In genomic region chr6:31771992-31772358, GRCh38 we compare ENCODE assay signal across 16 cellular contexts. TPM values are rescaled to one million over a fixed set of nuclear protein-coding genes. Genes with fewer than 3 reads are reported as not detected.
A peak's percentile ranks its signal among the peaks of the same experiment; 100 is the strongest.
DNase-seq lines count a peak whose midpoint lies in the region; ATAC-seq and TF ChIP-seq lines count a peak whose summit lies in the region.
"Had no signal": no experiment of that assay in that cellular context is flagged by ENCODE, and none has a peak within 500 bp of the region (broad histone marks: within the 10 kb centered on the region; RNA-seq: fewer than 3 reads in every experiment).

No MANE protein-coding gene starts in this region.

- no peaks in the 10 kb centered on the region for H3K9me3 ChIP-seq in hepatocyte (ENCODE audit: low read depth)
- H3K9me3 ChIP-seq: transverse colon had no signal

- WGBS in hepatocyte (ENCODE audit: low lambda C conversion rate, missing lambda C conversion rate), result 89% methylated on average over 4 of the region's 4 CpGs

- no peak overlapping the region for H3K4me3 Mint-ChIP-seq in activated T-cell treated with anti-CD3 and anti-CD28 coated beads, Interleukin-2, amount 50 U/mL, for 24 hours
- no peak overlapping the region for H3K4me3 Mint-ChIP-seq in activated T-helper 1 cell treated with anti-CD3 and anti-CD28 coated beads, Interleukin-12 subunit alpha, Interleukin-12 subunit beta, Interleukin-2, Interleukin-4 antibody, amounts not matched to agents 30 ng/mL and 10 ng/mL and 1 ng/mL, durations not matched to agents 14 hours and 24 hours and 36 hours
- H3K4me3 Mint-ChIP-seq: endodermal cell had no signal

- no peak for ATAC-seq in foreskin keratinocyte

- no peak overlapping the region for H3K4me2 ChIP-seq in hepatocyte
- H3K4me2 ChIP-seq: smooth muscle cell had no signal

- H3K9me2 ChIP-seq in hepatocyte (replicated peaks; ENCODE audit: insufficient read depth), result no peaks in the 10 kb centered on the region

- no peaks in the 10 kb centered on the region for H3K27me3 Mint-ChIP-seq in activated T-cell treated with anti-CD3 and anti-CD28 coated beads, Interleukin-2, amount 50 U/mL, for 24 hours
- no peaks in the 10 kb centered on the region for H3K27me3 Mint-ChIP-seq in activated T-helper 1 cell treated with anti-CD3 and anti-CD28 coated beads, Interleukin-12 subunit alpha, Interleukin-12 subunit beta, Interleukin-2, Interleukin-4 antibody, amounts not matched to agents 30 ng/mL and 10 ng/mL and 1 ng/mL, durations not matched to agents 14 hours and 24 hours and 36 hours (ENCODE audit: insufficient read depth)

- peak; percentile 60 for DNase-seq in activated T-cell treated with anti-CD3 and anti-CD28 coated beads, Interleukin-2, amount 50 U/mL, for 24 hours
- DNase-seq in activated T-cell treated with anti-CD3 and anti-CD28 coated beads, Interleukin-2, amount 50 U/mL, for 1 hour, result no peak
- DNase-seq in H7, result peak; percentile 6
- no peak for DNase-seq in activated T-helper 1 cell treated with anti-CD3 and anti-CD28 coated beads, Interleukin-12 subunit alpha, Interleukin-12 subunit beta, Interleukin-2, Interleukin-4 antibody, amounts not matched to agents 30 ng/mL and 10 ng/mL and 1 ng/mL, durations not matched to agents 14 hours and 24 hours and 36 hours (ENCODE audit: low spot score)
- peak; percentile 29 for DNase-seq in iris pigment epithelial cell (ENCODE audit: low read depth)
- DNase-seq in hepatocyte (ENCODE audit: low spot score), result no peak
- DNase-seq in HPDE6-E6E7 (ENCODE audit: extremely low spot score), result no peak
- no peak for DNase-seq in foreskin keratinocyte
- DNase-seq: endodermal cell, midbrain, NCI-H1105, transverse colon had no signal

- H3K36me3 Mint-ChIP-seq in activated T-cell treated with anti-CD3 and anti-CD28 coated beads, Interleukin-2, amount 50 U/mL, for 24 hours (ENCODE audit: low read depth), result peaks cover 4% of the 10 kb centered on the region
- peaks cover 16% of the 10 kb centered on the region for H3K36me3 Mint-ChIP-seq in activated T-helper 1 cell treated with anti-CD3 and anti-CD28 coated beads, Interleukin-12 subunit alpha, Interleukin-12 subunit beta, Interleukin-2, Interleukin-4 antibody, amounts not matched to agents 30 ng/mL and 10 ng/mL and 1 ng/mL, durations not matched to agents 14 hours and 24 hours and 36 hours (ENCODE audit: low read depth)

- H3K4me3 ChIP-seq in H7 (ENCODE audit: insufficient read depth, low read depth, low read length) (no peak overlapping the region), hepatocyte (no peak overlapping the region)
- H3K4me3 ChIP-seq: SK-N-MC, smooth muscle cell, transverse colon had no signal

- intact Hi-C loops in activated T-helper 1 cell treated with anti-CD3 and anti-CD28 coated beads, Interleukin-12 subunit alpha, Interleukin-12 subunit beta, Interleukin-2, Interleukin-4 antibody, amounts not matched to agents 30 ng/mL and 10 ng/mL and 1 ng/mL, durations not matched to agents 14 hours and 24 hours and 36 hours (cut with micrococcal nuclease), result no loop called here

- H3K27ac Mint-ChIP-seq in activated T-cell treated with anti-CD3 and anti-CD28 coated beads, Interleukin-2, amount 50 U/mL, for 24 hours, result peak overlapping the region; percentile 76
- H3K27ac Mint-ChIP-seq in activated T-helper 1 cell treated with anti-CD3 and anti-CD28 coated beads, Interleukin-12 subunit alpha, Interleukin-12 subunit beta, Interleukin-2, Interleukin-4 antibody, amounts not matched to agents 30 ng/mL and 10 ng/mL and 1 ng/mL, durations not matched to agents 14 hours and 24 hours and 36 hours, result peak overlapping the region; percentile 52
- H3K27ac Mint-ChIP-seq: endodermal cell had no signal

- H3K79me2 ChIP-seq in hepatocyte, result no peaks in the 10 kb centered on the region

- peaks cover 13% of the 10 kb centered on the region for H3K4me1 ChIP-seq in hepatocyte (ENCODE audit: insufficient read depth)
- peaks cover 5% of the 10 kb centered on the region for H3K4me1 ChIP-seq in foreskin keratinocyte

- H3K4me1 Mint-ChIP-seq in activated T-cell treated with anti-CD3 and anti-CD28 coated beads, Interleukin-2, amount 50 U/mL, for 24 hours (ENCODE audit: low read depth), result peaks cover 44% of the 10 kb centered on the region
- H3K4me1 Mint-ChIP-seq in activated T-helper 1 cell treated with anti-CD3 and anti-CD28 coated beads, Interleukin-12 subunit alpha, Interleukin-12 subunit beta, Interleukin-2, Interleukin-4 antibody, amounts not matched to agents 30 ng/mL and 10 ng/mL and 1 ng/mL, durations not matched to agents 14 hours and 24 hours and 36 hours (ENCODE audit: low read depth), result peaks cover 45% of the 10 kb centered on the region
- H3K4me1 Mint-ChIP-seq: endodermal cell had no signal

- H3K27me3 ChIP-seq in H7 (ENCODE audit: control insufficient read depth, insufficient read depth, low read length), result no peaks in the 10 kb centered on the region
- H3K27me3 ChIP-seq in hepatocyte, result no peaks in the 10 kb centered on the region
- no peaks in the 10 kb centered on the region for H3K27me3 ChIP-seq in foreskin keratinocyte
- H3K27me3 ChIP-seq: transverse colon had no signal

- TF ChIP-seq CTCF in hepatocyte (IDR thresholded peaks at IDR 0.05; ENCODE audit: poor library complexity) (no peak), foreskin keratinocyte (conservative IDR thresholded peaks at IDR 0.05) (no peak)

- H2AFZ ChIP-seq in hepatocyte, result no peak overlapping the region

- no peaks in the 10 kb centered on the region for H4K20me1 ChIP-seq in hepatocyte (ENCODE audit: insufficient read depth, poor library complexity, severe bottlenecking)

- H3K9me3 Mint-ChIP-seq in activated T-cell treated with anti-CD3 and anti-CD28 coated beads, Interleukin-2, amount 50 U/mL, for 24 hours, result peaks cover 5% of the 10 kb centered on the region
- no peaks in the 10 kb centered on the region for H3K9me3 Mint-ChIP-seq in activated T-helper 1 cell treated with anti-CD3 and anti-CD28 coated beads, Interleukin-12 subunit alpha, Interleukin-12 subunit beta, Interleukin-2, Interleukin-4 antibody, amounts not matched to agents 30 ng/mL and 10 ng/mL and 1 ng/mL, durations not matched to agents 14 hours and 24 hours and 36 hours
- H3K9me3 Mint-ChIP-seq: endodermal cell had no signal

- H3K36me3 ChIP-seq in H7 (replicated peaks; ENCODE audit: control insufficient read depth, insufficient read depth, low read length), result no peaks in the 10 kb centered on the region
- H3K36me3 ChIP-seq in hepatocyte (replicated peaks; ENCODE audit: insufficient read depth, low read depth), result no peaks in the 10 kb centered on the region
- H3K36me3 ChIP-seq: transverse colon had no signal

- H3K27ac ChIP-seq in hepatocyte, result no peak overlapping the region
- no peak overlapping the region for H3K27ac ChIP-seq in foreskin keratinocyte
- H3K27ac ChIP-seq: SK-N-MC, VCaP had no signal

RNA-seq across cellular contexts. Expression of gene VWA7, which starts 5.2 kb away (rescaled TPM):
- total RNA-seq in H7 (2014; rRNA removed; shearing (Covaris generic)), result 0.44 and 2.1 TPM in 2 replicates
- total RNA-seq in activated T-helper 1 cell treated with anti-CD3 and anti-CD28 coated beads, Interleukin-12 subunit alpha, Interleukin-12 subunit beta, Interleukin-2, Interleukin-4 antibody, amounts not matched to agents 30 ng/mL and 10 ng/mL and 1 ng/mL, durations not matched to agents 14 hours and 24 hours and 36 hours, result 2.9 and 5.0 TPM in 2 replicates
- total RNA-seq in hepatocyte, result 1.5 and 3.4 TPM in 2 replicates
- 2.8 and 5.2 TPM in 2 replicates for polyA plus RNA-seq in hepatocyte
- total RNA-seq in foreskin keratinocyte, result 0.34 and 0.46 TPM in 2 replicates
- 0.25 and 0.38 TPM in 2 replicates for polyA plus RNA-seq in foreskin keratinocyte

RNA-seq across cellular contexts. Expression of gene SAPCD1, which starts 9.5 kb away (rescaled TPM):
- total RNA-seq in H7 (2014; rRNA removed; shearing (Covaris generic)), result 1.8 and 7.7 TPM in 2 replicates
- total RNA-seq in activated T-helper 1 cell treated with anti-CD3 and anti-CD28 coated beads, Interleukin-12 subunit alpha, Interleukin-12 subunit beta, Interleukin-2, Interleukin-4 antibody, amounts not matched to agents 30 ng/mL and 10 ng/mL and 1 ng/mL, durations not matched to agents 14 hours and 24 hours and 36 hours, result 16.7 and 17.0 TPM in 2 replicates
- total RNA-seq in hepatocyte, result 1.4 and 4.1 TPM in 2 replicates
- 1.8 and 2.0 TPM in 2 replicates for polyA plus RNA-seq in hepatocyte
- 2.4 and 3.1 TPM in 2 replicates for total RNA-seq in foreskin keratinocyte
- 2.6 and 3.0 TPM in 2 replicates for polyA plus RNA-seq in foreskin keratinocyte
- total RNA-seq: omental fat pad, smooth muscle cell had no signal

RNA-seq across cellular contexts. Expression of gene VARS1, which starts 23.6 kb away (rescaled TPM):
- total RNA-seq in H7 (2014; rRNA removed; shearing (Covaris generic)), result 114 and 115 TPM in 2 replicates
- total RNA-seq in activated T-helper 1 cell treated with anti-CD3 and anti-CD28 coated beads, Interleukin-12 subunit alpha, Interleukin-12 subunit beta, Interleukin-2, Interleukin-4 antibody, amounts not matched to agents 30 ng/mL and 10 ng/mL and 1 ng/mL, durations not matched to agents 14 hours and 24 hours and 36 hours, result 150 and 161 TPM in 2 replicates
- total RNA-seq in hepatocyte (23.3 and 36.6 TPM in 2 replicates), foreskin keratinocyte (127 and 141 TPM in 2 replicates)
- polyA plus RNA-seq in hepatocyte (51.0 and 59.6 TPM in 2 replicates), foreskin keratinocyte (91.6 and 96.7 TPM in 2 replicates)

RNA-seq across cellular contexts. Expression of gene MSH5, which starts 32.2 kb away (rescaled TPM):
- 19.5 and 28.4 TPM in 2 replicates for total RNA-seq in H7 (2014; rRNA removed; shearing (Covaris generic))
- 80.5 and 83.4 TPM in 2 replicates for total RNA-seq in activated T-helper 1 cell treated with anti-CD3 and anti-CD28 coated beads, Interleukin-12 subunit alpha, Interleukin-12 subunit beta, Interleukin-2, Interleukin-4 antibody, amounts not matched to agents 30 ng/mL and 10 ng/mL and 1 ng/mL, durations not matched to agents 14 hours and 24 hours and 36 hours
- total RNA-seq in hepatocyte, result 6.4 and 7.9 TPM in 2 replicates
- 4.9 and 8.5 TPM in 2 replicates for polyA plus RNA-seq in hepatocyte
- total RNA-seq in foreskin keratinocyte, result 13.1 and 14.2 TPM in 2 replicates
- 6.8 and 9.2 TPM in 2 replicates for polyA plus RNA-seq in foreskin keratinocyte

RNA-seq across cellular contexts. Expression of gene LSM2, which starts 34.8 kb away (rescaled TPM):
- total RNA-seq in H7 (2014; rRNA removed; shearing (Covaris generic)), result 108 and 150 TPM in 2 replicates
- 136 and 137 TPM in 2 replicates for total RNA-seq in activated T-helper 1 cell treated with anti-CD3 and anti-CD28 coated beads, Interleukin-12 subunit alpha, Interleukin-12 subunit beta, Interleukin-2, Interleukin-4 antibody, amounts not matched to agents 30 ng/mL and 10 ng/mL and 1 ng/mL, durations not matched to agents 14 hours and 24 hours and 36 hours
- 42.9 and 51.9 TPM in 2 replicates for total RNA-seq in hepatocyte
- polyA plus RNA-seq in hepatocyte, result 48.7 and 57.9 TPM in 2 replicates
- 107 and 115 TPM in 2 replicates for total RNA-seq in foreskin keratinocyte
- 139 and 152 TPM in 2 replicates for polyA plus RNA-seq in foreskin keratinocyte

Comparison
In these comparisons a context has a peak if more than half of its experiments do, and no peak if none do; other contexts are left out.
1. DNase-seq: peak in activated T-cell treated with anti-CD3 and anti-CD28 coated beads, Interleukin-2, amount 50 U/mL, for 24 hours (single experiment), H7 (single experiment) and iris pigment epithelial cell (single experiment); none in activated T-cell treated with anti-CD3 and anti-CD28 coated beads, Interleukin-2, amount 50 U/mL, for 1 hour (single experiment), activated T-helper 1 cell treated with anti-CD3 and anti-CD28 coated beads, Interleukin-12 subunit alpha, Interleukin-12 subunit beta, Interleukin-2, Interleukin-4 antibody, amounts not matched to agents 30 ng/mL and 10 ng/mL and 1 ng/mL, durations not matched to agents 14 hours and 24 hours and 36 hours (single experiment), hepatocyte (single experiment), HPDE6-E6E7 (single experiment) and foreskin keratinocyte (0 of 2).